19 cellular contexts compared by ENCODE assay signal in genomic region chr12:11869901-11870300, GRCh38.
DNase-seq lines count a peak whose midpoint lies in the region; ATAC-seq and TF ChIP-seq lines count a peak whose summit lies in the region.
"Had no signal": no experiment of that assay in that cellular context is flagged by ENCODE, and none has a peak within 500 bp of the region (broad histone marks: within the 10 kb centered on the region; RNA-seq: fewer than 3 reads in every experiment).

No MANE protein-coding gene starts in this region.

- H3K4me3 Mint-ChIP-seq in T-helper 17 cell: no peak overlapping the region
- H3K4me3 Mint-ChIP-seq in central memory CD8-positive, alpha-beta T cell: no peak overlapping the region
- no peak overlapping the region for H3K4me3 Mint-ChIP-seq in neural progenitor cell
- H3K4me3 Mint-ChIP-seq: CD8-positive, alpha-beta memory T cell; HFFc6 had no signal

- DNase-seq in T-helper 17 cell: no peak
- no peak for DNase-seq in central memory CD8-positive, alpha-beta T cell (ENCODE audit: low spot score in 2 of 2)
- peak; percentile 57 for DNase-seq in neural progenitor cell (ENCODE audit: low spot score)
- DNase-seq in HT-29 (ENCODE audit: low spot score): no peak
- no peak for DNase-seq in aorta
- DNase-seq: ACHN; BE2C; C1 segment of cervical spinal cord; CD4-positive, CD25-positive, alpha-beta regulatory T cell; CD8-positive, alpha-beta memory T cell; COR-L47; GF-D8; GOT3; H7; HFFc6 had no signal

- H3K36me3 ChIP-seq in neural progenitor cell (no peaks in the 10 kb centered on the region), stomach smooth muscle (ENCODE audit: control insufficient read depth in 2 of 2, insufficient read depth in 2 of 2, low read length in 2 of 2) (peaks cover 10 to 21% of the 10 kb centered on the region in 2 donors), aorta (ENCODE audit: control insufficient read depth in 1 of 2, insufficient read depth in 2 of 2, low read length in 1 of 2) (peaks cover 3 to 9% of the 10 kb centered on the region in 2 donors)
- H3K36me3 ChIP-seq: BE2C had no signal

- H4K20me1 ChIP-seq in neural progenitor cell (ENCODE audit: low read depth): no peaks in the 10 kb centered on the region

- no peaks in the 10 kb centered on the region for H3K27me3 ChIP-seq in neural progenitor cell
- no peaks in the 10 kb centered on the region for H3K27me3 ChIP-seq in stomach smooth muscle (ENCODE audit: control insufficient read depth in 1 of 2, insufficient read depth in 2 of 2, low read length in 2 of 2)
- no peaks in the 10 kb centered on the region for H3K27me3 ChIP-seq in aorta (ENCODE audit: control insufficient read depth in 1 of 2, insufficient read depth in 2 of 2, low read length in 1 of 2)
- H3K27me3 ChIP-seq: BE2C had no signal

- no peak overlapping the region for H3K9ac ChIP-seq in neural progenitor cell
- H3K9ac ChIP-seq in stomach smooth muscle (ENCODE audit: low read length in 2 of 2): no peak overlapping the region

- H3K36me3 Mint-ChIP-seq in T-helper 17 cell (ENCODE audit: low read depth): peaks cover 7% of the 10 kb centered on the region
- peaks cover 14% of the 10 kb centered on the region for H3K36me3 Mint-ChIP-seq in central memory CD8-positive, alpha-beta T cell (ENCODE audit: insufficient read depth)
- H3K36me3 Mint-ChIP-seq in neural progenitor cell: peaks cover 38% of the 10 kb centered on the region

- 95% methylated on average over 9 of the region's 9 CpGs for WGBS in aorta, 2 donors

- peak overlapping the region; percentile 29 for H3K27ac Mint-ChIP-seq in T-helper 17 cell
- H3K27ac Mint-ChIP-seq in central memory CD8-positive, alpha-beta T cell (ENCODE audit: low read depth): peak overlapping the region; percentile 22
- H3K27ac Mint-ChIP-seq in neural progenitor cell: no peak overlapping the region
- H3K27ac Mint-ChIP-seq: CD4-positive, CD25-positive, alpha-beta regulatory T cell; HFFc6 had no signal

- no peak overlapping the region for H3K4me2 ChIP-seq in neural progenitor cell

- no peak overlapping the region for H2AFZ ChIP-seq in neural progenitor cell (replicated peaks)

- intact Hi-C loops in aorta (cut with DNase I): no loop called here

- peak overlapping the region; percentile 61 for H3K27ac ChIP-seq in neural progenitor cell
- H3K27ac ChIP-seq in stomach smooth muscle (ENCODE audit: low read length): peak overlapping the region; percentile 37
- H3K27ac ChIP-seq in aorta (ENCODE audit: low read depth in 1 of 2, low read length in 2 of 2): no peak overlapping the region

- peaks cover 9% of the 10 kb centered on the region for H3K4me1 ChIP-seq in neural progenitor cell
- H3K4me1 ChIP-seq in stomach smooth muscle (ENCODE audit: control insufficient read depth, insufficient read depth, low read length): peaks cover 5% of the 10 kb centered on the region
- no peaks in the 10 kb centered on the region for H3K4me1 ChIP-seq in aorta (ENCODE audit: control insufficient read depth in 1 of 2, insufficient read depth in 2 of 2, low read length in 2 of 2)
- H3K4me1 ChIP-seq: BE2C had no signal

- H3K9me3 ChIP-seq in T-helper 17 cell (ENCODE audit: control insufficient read depth, low read length, poor library complexity, severe bottlenecking) (peaks cover 3% of the 10 kb centered on the region), neural progenitor cell (ENCODE audit: low read depth) (peaks cover 8% of the 10 kb centered on the region), stomach smooth muscle (ENCODE audit: control insufficient read depth in 2 of 2, low read length in 2 of 2) (peaks cover 7 to 8% of the 10 kb centered on the region in 2 donors), aorta (ENCODE audit: control insufficient read depth, low read length) (no peaks in the 10 kb centered on the region)
- H3K9me3 ChIP-seq: BE2C had no signal

- peaks cover 11% of the 10 kb centered on the region for H3F3A ChIP-seq in neural progenitor cell (ENCODE audit: low read depth)

- H3K27me3 Mint-ChIP-seq in T-helper 17 cell (no peaks in the 10 kb centered on the region), neural progenitor cell (ENCODE audit: insufficient read depth, low read depth) (no peaks in the 10 kb centered on the region)
- no peaks in the 10 kb centered on the region for H3K27me3 Mint-ChIP-seq in central memory CD8-positive, alpha-beta T cell
- H3K27me3 Mint-ChIP-seq: CD4-positive, CD25-positive, alpha-beta regulatory T cell; CD8-positive, alpha-beta memory T cell had no signal

- peaks cover 7% of the 10 kb centered on the region for H3K9me3 Mint-ChIP-seq in central memory CD8-positive, alpha-beta T cell
- H3K9me3 Mint-ChIP-seq in neural progenitor cell: peaks cover 20% of the 10 kb centered on the region

- H3K4me3 ChIP-seq in neural progenitor cell: no peak overlapping the region
- no peak overlapping the region for H3K4me3 ChIP-seq in stomach smooth muscle (ENCODE audit: low read length in 2 of 2)
- no peak overlapping the region for H3K4me3 ChIP-seq in aorta (ENCODE audit: low read length in 2 of 2)
- H3K4me3 ChIP-seq: GM12878 had no signal

- no peak for TF ChIP-seq CTCF in neural progenitor cell (IDR thresholded peaks at IDR 0.05)

- H3K79me2 ChIP-seq in neural progenitor cell (ENCODE audit: low read depth): no peaks in the 10 kb centered on the region

- ATAC-seq in T-helper 17 cell (no peak), HG02763 (IDR thresholded peaks at IDR 0.05; ENCODE audit: unreplicated experiment) (no peak), aorta (ENCODE audit: low FRiP score) (no peak)
- no peak for ATAC-seq in central memory CD8-positive, alpha-beta T cell (replicated peaks; ENCODE audit: extremely low read depth, poor library complexity, severe bottlenecking)
- ATAC-seq: GM12878, HCT116 had no signal

- peaks cover 13% of the 10 kb centered on the region for H3K4me1 Mint-ChIP-seq in T-helper 17 cell
- H3K4me1 Mint-ChIP-seq in central memory CD8-positive, alpha-beta T cell: peaks cover 10% of the 10 kb centered on the region
- H3K4me1 Mint-ChIP-seq in neural progenitor cell: no peaks in the 10 kb centered on the region

Comparison
In these comparisons a context has a peak if more than half of its experiments do, and no peak if none do; other contexts are left out.
1. H3K27ac ChIP-seq: peak in neural progenitor cell (single experiment) and stomach smooth muscle (single experiment); none in aorta (0 of 2).